Comparison of ENCODE assay signal across 16 cellular contexts in the genomic region with DNA sequence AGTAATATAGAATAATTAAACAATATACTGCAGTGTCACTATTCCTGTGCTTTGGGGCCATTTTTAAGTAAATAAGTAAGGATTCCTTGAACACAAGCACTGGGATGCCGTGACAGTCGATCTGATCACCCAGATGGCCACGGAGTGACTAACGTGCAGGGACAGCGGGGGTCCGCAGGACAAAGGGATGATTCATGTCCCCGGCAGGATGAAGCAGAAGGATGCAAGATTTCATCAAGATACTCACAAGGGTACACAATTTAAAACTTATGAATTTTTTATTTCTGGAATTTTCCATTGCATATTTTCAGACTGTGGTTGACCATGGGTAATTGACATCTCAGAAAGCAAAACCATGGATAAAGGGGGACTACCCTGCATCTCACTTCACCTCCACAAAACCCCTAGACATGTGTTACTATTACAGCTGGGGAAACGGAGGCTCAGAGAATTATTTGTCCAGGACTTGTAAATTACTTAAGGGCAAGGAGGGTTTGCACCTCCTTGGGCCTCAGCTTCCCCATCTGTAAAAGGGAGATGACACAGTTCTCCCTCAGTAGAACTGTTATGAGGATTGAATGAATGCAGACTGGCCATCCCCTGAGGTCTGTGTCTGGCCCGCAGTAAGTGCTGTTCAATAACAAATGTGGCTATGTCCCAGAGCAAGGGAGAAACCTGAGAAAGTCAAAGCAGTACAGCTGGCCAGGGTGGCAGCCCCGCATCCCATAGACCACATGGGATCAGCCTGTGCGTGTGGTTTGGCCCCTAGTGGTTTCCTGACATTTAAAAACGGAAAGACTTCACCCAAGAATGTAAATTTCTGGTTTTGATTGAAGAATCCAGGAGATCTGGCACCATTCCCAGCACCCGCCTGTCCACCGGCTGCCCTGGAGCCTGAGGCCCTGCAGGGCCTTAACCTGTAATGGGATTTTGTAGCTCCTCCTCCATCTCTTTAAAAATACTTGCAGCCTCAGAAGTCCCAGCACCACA.
DNase-seq lines count a peak whose midpoint lies in the region; ATAC-seq and TF ChIP-seq lines count a peak whose summit lies in the region.
"Had no signal": no experiment of that assay in that cellular context is flagged by ENCODE, and none has a peak within 500 bp of the region (broad histone marks: within the 10 kb centered on the region; RNA-seq: fewer than 3 reads in every experiment).

No MANE protein-coding gene starts in this region.

- H3K9ac ChIP-seq in HCT116 (ENCODE audit: low read length) = no peak overlapping the region

- BruUV-seq in A673 (replicated peaks; lab: Mats Ljungman, UMichigan) (no TSS peak), HCT116 (replicated peaks; lab: Mats Ljungman, UMichigan) (no TSS peak)

- no peaks in the 10 kb centered on the region for H3K79me2 ChIP-seq in HCT116 (ENCODE audit: insufficient read depth, low read length)

- no peaks in the 10 kb centered on the region for H3K9me2 ChIP-seq in HCT116 (ENCODE audit: insufficient read depth)

- H3K27ac Mint-ChIP-seq in activated T-helper 17 cell treated with anti-CD3 and anti-CD28 coated beads, Interleukin-2, amount 50 U/mL, for 72 hours = no peak overlapping the region
- H3K27ac Mint-ChIP-seq: activated CD4-positive, alpha-beta memory T cell treated with anti-CD3 and anti-CD28 coated beads for 36 hours; activated naive CD4-positive, alpha-beta T cell treated with anti-CD3 and anti-CD28 coated beads for 36 hours; B cell; natural killer cell treated with Interleukin-12 subunit alpha and Interleukin-12 subunit beta and Interleukin-15 and Interleukin-18, amount 100 ng/mL, for 72 hours had no signal

- no peak for TF ChIP-seq POLR2A in HCT116 (IDR thresholded peaks at IDR 0.05; ENCODE audit: borderline replicate concordance, extremely low read depth, insufficient read depth, insufficient read length)

- H3K4me1 ChIP-seq in A673 (ENCODE audit: insufficient read depth, low read length, poor library complexity, severe bottlenecking) = no peaks in the 10 kb centered on the region
- H3K4me1 ChIP-seq in HCT116 (ENCODE audit: control insufficient read depth in 1 of 2, insufficient read depth in 2 of 2, low read length in 2 of 2) = peaks cover 6 to 7% of the 10 kb centered on the region in 2 experiments; a peak in 1 of 4 replicates
- peaks cover 65% of the 10 kb centered on the region for H3K4me1 ChIP-seq in SJSA1 (replicated peaks)
- H3K4me1 ChIP-seq: gastrocnemius medialis had no signal

- no peaks in the 10 kb centered on the region for H3K9me3 Mint-ChIP-seq in activated T-helper 17 cell treated with anti-CD3 and anti-CD28 coated beads, Interleukin-2, amount 50 U/mL, for 72 hours
- H3K9me3 Mint-ChIP-seq: activated CD4-positive, alpha-beta memory T cell treated with anti-CD3 and anti-CD28 coated beads for 36 hours; activated naive CD4-positive, alpha-beta T cell treated with anti-CD3 and anti-CD28 coated beads for 36 hours; natural killer cell treated with Interleukin-12 subunit alpha and Interleukin-12 subunit beta and Interleukin-15 and Interleukin-18, amount 100 ng/mL, for 72 hours had no signal

- H3K4me3 ChIP-seq in A673 (ENCODE audit: low read depth, low read length, poor library complexity, severe bottlenecking) = no peak overlapping the region
- no peak overlapping the region for H3K4me3 ChIP-seq in HCT116 (replicated peaks in 1 of 2; ENCODE audit: low read depth in 1 of 2, low read length in 2 of 2)
- no peak overlapping the region for H3K4me3 ChIP-seq in SJSA1
- H3K4me3 ChIP-seq: gastrocnemius medialis had no signal

- POLR2A ChIA-PET in A673 (lab: Charles Lee; ENCODE audit: low non-redundant PET) (no interaction called here), HCT116 (lab: Charles Lee) (no interaction called here)

- peaks cover 8% of the 10 kb centered on the region for H3K27me3 ChIP-seq in A673 (replicated peaks; ENCODE audit: insufficient read depth, low read depth, low read length, poor library complexity)
- peaks cover 15% of the 10 kb centered on the region; the same call in 1 of the 2 replicates for H3K27me3 ChIP-seq in HCT116 (ENCODE audit: insufficient read depth, low read length)
- no peaks in the 10 kb centered on the region for H3K27me3 ChIP-seq in SJSA1 (replicated peaks)

- TF ChIP-seq CTCF in A673 (conservative IDR thresholded peaks at IDR 0.05; ENCODE audit: low read depth, low read length) (no peak), HCT116 (IDR thresholded peaks at IDR 0.05 in 2 of 3, conservative IDR thresholded peaks at IDR 0.05 in 1 of 3; ENCODE audit: borderline replicate concordance in 1 of 3, insufficient read depth in 1 of 3, low read depth in 2 of 3, low read length in 2 of 3) (no peak)

- H3K36me3 Mint-ChIP-seq in activated T-helper 17 cell treated with anti-CD3 and anti-CD28 coated beads, Interleukin-2, amount 50 U/mL, for 72 hours (ENCODE audit: low read depth) = no peaks in the 10 kb centered on the region
- H3K36me3 Mint-ChIP-seq: activated CD4-positive, alpha-beta memory T cell treated with anti-CD3 and anti-CD28 coated beads for 36 hours; natural killer cell treated with Interleukin-12 subunit alpha and Interleukin-12 subunit beta and Interleukin-15 and Interleukin-18, amount 100 ng/mL, for 72 hours had no signal

- CTCF ChIA-PET in A673 (lab: Charles Lee) = no interaction called here
- CTCF ChIA-PET in HCT116 (lab: Charles Lee) = no interaction called here

- H3K27ac ChIP-seq in A673 (ENCODE audit: low read depth, low read length, poor library complexity, severe bottlenecking) (no peak overlapping the region), HCT116 (ENCODE audit: low read depth, low read length) (no peak overlapping the region), SJSA1 (peak overlapping the region; percentile 97)
- H3K27ac ChIP-seq: gastrocnemius medialis had no signal

- H3K36me3 ChIP-seq in A673 (ENCODE audit: insufficient read depth, low read length, poor library complexity, severe bottlenecking) (no peaks in the 10 kb centered on the region), HCT116 (ENCODE audit: control insufficient read depth in 1 of 2, insufficient read depth in 2 of 2, low read length in 2 of 2) (no peaks in the 10 kb centered on the region), SJSA1 (peaks cover 4% of the 10 kb centered on the region; the same call in 1 of the 2 replicates)
- H3K36me3 ChIP-seq: gastrocnemius medialis had no signal

- no peaks in the 10 kb centered on the region for H4K20me1 ChIP-seq in HCT116 (ENCODE audit: insufficient read depth)

- peaks cover 35% of the 10 kb centered on the region for H3K27me3 Mint-ChIP-seq in activated T-helper 17 cell treated with anti-CD3 and anti-CD28 coated beads, Interleukin-2, amount 50 U/mL, for 72 hours

- intact Hi-C loops in A673 (cut with micrococcal nuclease; ENCODE audit: unreplicated experiment) (no loop called here), HCT116 (cut with micrococcal nuclease) (no loop called here)

- no peaks in the 10 kb centered on the region for H3K4me1 Mint-ChIP-seq in activated T-helper 17 cell treated with anti-CD3 and anti-CD28 coated beads, Interleukin-2, amount 50 U/mL, for 72 hours
- H3K4me1 Mint-ChIP-seq: B cell had no signal

- H2AFZ ChIP-seq in HCT116 (ENCODE audit: low read depth, low read length, poor library complexity, severe bottlenecking) = no peak overlapping the region

- no peaks in the 10 kb centered on the region for H3K9me3 ChIP-seq in A673 (ENCODE audit: low read depth, low read length, poor library complexity, severe bottlenecking)
- 0 out of 4 replicates have a peak, but pooled peaks cover 0 to 3% of the 10 kb centered on the region in 2 experiments for H3K9me3 ChIP-seq in HCT116 (ENCODE audit: control insufficient read depth in 1 of 2, insufficient read depth in 1 of 2, low read depth in 1 of 2, low read length in 2 of 2)
- peaks cover 3% of the 10 kb centered on the region for H3K9me3 ChIP-seq in SJSA1 (replicated peaks)
- H3K9me3 ChIP-seq: gastrocnemius medialis had no signal

- H3K4me3 Mint-ChIP-seq in activated T-helper 17 cell treated with anti-CD3 and anti-CD28 coated beads, Interleukin-2, amount 50 U/mL, for 72 hours = no peak overlapping the region
- H3K4me3 Mint-ChIP-seq: activated CD4-positive, alpha-beta memory T cell treated with anti-CD3 and anti-CD28 coated beads for 36 hours; activated naive CD4-positive, alpha-beta T cell treated with anti-CD3 and anti-CD28 coated beads for 36 hours; B cell; natural killer cell treated with Interleukin-12 subunit alpha and Interleukin-12 subunit beta and Interleukin-15 and Interleukin-18, amount 100 ng/mL, for 72 hours had no signal

- DNase-seq in A673 (ENCODE audit: low spot score) (peak; percentile 58), HCT116 (ENCODE audit: low read depth, low spot score) (no peak), SJSA1 (ENCODE audit: low read depth in 1 of 2, low spot score in 2 of 2) (peak; percentile 95 to 96), foreskin melanocyte (peak; percentile 52), NCI-H128 (lab: John Stamatoyannopoulos, UW; ENCODE audit: unreplicated experiment) (no peak), NCI-H2029 treated with DMSO at 0.1 percent for 48 hours (lab: John Stamatoyannopoulos, UW) (no peak), NCI-H510A (lab: John Stamatoyannopoulos, UW) (no peak)
- DNase-seq: activated CD4-positive, alpha-beta memory T cell treated with anti-CD3 and anti-CD28 coated beads for 36 hours; activated naive CD4-positive, alpha-beta T cell treated with anti-CD3 and anti-CD28 coated beads for 36 hours; gastrocnemius medialis; NCI-H1417 treated with DMSO at 0.1 percent for 48 hours; stimulated activated CD4-positive, alpha-beta T cell treated with anti-CD3 and anti-CD28 coated beads, Interleukin-12 subunit alpha, Interleukin-12 subunit beta, amount 100 ng/mL, for 4 hours; T-helper 1 cell had no signal

- H3K4me2 ChIP-seq in HCT116 (ENCODE audit: low read length) = no peak overlapping the region

- no peak for TF ChIP-seq RAD21 in HCT116 (IDR thresholded peaks at IDR 0.05; ENCODE audit: low read depth)

- RAD21 ChIA-PET in HCT116 (lab: Charles Lee; ENCODE audit: low non-redundant PET in 1 of 2, low total read pairs in 2 of 2, uncharacterized antibody in 2 of 2, unreplicated experiment in 2 of 2) = no interaction called here

- peak; percentile 36 for ATAC-seq in HCT116
- no peak for ATAC-seq in activated T-helper 17 cell treated with anti-CD3 and anti-CD28 coated beads, Interleukin-2, amount 50 U/mL, for 72 hours (replicated peaks)
- ATAC-seq: gastrocnemius medialis; natural killer cell treated with Interleukin-12 subunit alpha and Interleukin-12 subunit beta and Interleukin-15 and Interleukin-18, amount 100 ng/mL, for 72 hours had no signal

TF ChIP-seq in HCT116, 20 proteins besides CTCF, POLR2A, EP300 and RAD21:
- TF ChIP-seq EGR1 (IDR thresholded peaks at IDR 0.05; ENCODE audit: low read depth) (no peak), YY1 (IDR thresholded peaks at IDR 0.05; ENCODE audit: extremely low read depth, insufficient replicate concordance, low read depth, low read length) (no peak)

Comparison
In these comparisons a context has a peak if more than half of its experiments do, and no peak if none do; other contexts are left out.
1. DNase-seq: peak in A673 (single experiment), SJSA1 (2 of 2) and foreskin melanocyte (single experiment); none in HCT116 (single experiment), NCI-H128 (single experiment), NCI-H2029 treated with DMSO at 0.1 percent for 48 hours (single experiment) and NCI-H510A (single experiment).